In genomic region chr1:154186852-154187501, GRCh38 we compare ENCODE assay signal across 14 cellular contexts. TPM values are rescaled to one million over a fixed set of nuclear protein-coding genes. Genes with fewer than 3 reads are reported as not detected.
DNase-seq lines count a peak whose midpoint lies in the region; ATAC-seq, FAIRE-seq and TF ChIP-seq lines count a peak whose summit lies in the region.
"Had no signal": no experiment of that assay in that cellular context is flagged by ENCODE, and none has a peak within 500 bp of the region (broad histone marks: within the 10 kb centered on the region; RNA-seq: fewer than 3 reads in every experiment).

No MANE protein-coding gene starts in this region.

- in situ Hi-C loops in K562 (cut with MboI) (no loop called here), transverse colon (cut with MboI; ENCODE audit: low pct_ligation_motif_present in 1 of 4, low pct_unique_long_range_greater_than_20kb in 1 of 4, low sequenced_read_pairs in 3 of 4) (no loop called here)

- FAIRE-seq in K562 (lab: Jason Lieb, UNC) (peak; percentile 78), kidney (lab: Jason Lieb, UNC) (no peak)
- FAIRE-seq: keratinocyte had no signal

- H3K27ac ChIP-seq in K562 (ENCODE audit: extremely low read depth, low read depth, low read length) (peak overlapping the region; percentile 46), psoas muscle (peak overlapping the region; percentile 89), kidney (ENCODE audit: low read depth in 2 of 2, low read length in 2 of 2) (no peak overlapping the region), transverse colon (no peak overlapping the region)
- H3K27ac ChIP-seq: coronary artery, suprapubic skin had no signal

- peak overlapping the region; percentile 58 for H3K4me2 ChIP-seq in K562 (ENCODE audit: insufficient read depth, low read length)

- H3K27me3 ChIP-seq in H7 (ENCODE audit: control insufficient read depth, insufficient read depth, low read length), result no peaks in the 10 kb centered on the region; the same call in 1 of the 2 replicates
- no peaks in the 10 kb centered on the region for H3K27me3 ChIP-seq in K562 (ENCODE audit: control insufficient read depth in 2 of 2, insufficient read depth in 2 of 2, low read length in 2 of 2)
- H3K27me3 ChIP-seq in psoas muscle (ENCODE audit: insufficient read depth in 3 of 3, low read length in 2 of 3), result no peaks in the 10 kb centered on the region
- peaks cover 5% of the 10 kb centered on the region for H3K27me3 ChIP-seq in transverse colon
- H3K27me3 ChIP-seq: suprapubic skin had no signal

- DNase-seq in H7 (peak; percentile 71), NAMALWA (ENCODE audit: low spot score) (peak; percentile 71), K562 (ENCODE audit: extremely low read depth in 1 of 4, low spot score in 3 of 4) (peak in 2 of 4 experiments; percentile 65 to 84), psoas muscle (no peak), kidney (no peak), transverse colon (no peak)
- DNase-seq: activated gamma-delta T cell, aorta, C1 segment of cervical spinal cord had no signal

- TF ChIP-seq CTCF in K562 (IDR thresholded peaks at IDR 0.05 in 2 of 3, conservative IDR thresholded peaks at IDR 0.05 in 1 of 3; ENCODE audit: insufficient read depth in 2 of 3, low read depth in 1 of 3, low read length in 3 of 3) (no peak), psoas muscle (IDR thresholded peaks at IDR 0.05) (no peak), kidney (IDR thresholded peaks at IDR 0.05; ENCODE audit: borderline replicate concordance, extremely low read depth, insufficient read depth) (no peak), transverse colon (IDR thresholded peaks at IDR 0.05) (no peak)

- TF ChIP-seq EP300 in K562 (IDR thresholded peaks at IDR 0.05; ENCODE audit: low read length), result peak; percentile 82
- no peak for TF ChIP-seq EP300 in transverse colon (IDR thresholded peaks at IDR 0.05; ENCODE audit: low read depth)

- POLR2A ChIA-PET in K562 (lab: Yijun Ruan, JAX), result interaction anchor here (0.9 to 1.3 kb wide), 2 partner anchors 9 to 196 kb away, joined by 3 to 4 read pairs; partner anchors contain the start of gene RPS27

- no peak for TF ChIP-seq RAD21 in K562 (CRISPR knock-in tag; conservative IDR thresholded peaks at IDR 0.05 in 1 of 2, IDR thresholded peaks at IDR 0.05 in 1 of 2)

- no TSS peak for BruUV-seq in K562 (replicated peaks; lab: Mats Ljungman, UMichigan)

- peaks cover 9% of the 10 kb centered on the region for H4K20me1 ChIP-seq in K562 (replicated peaks; ENCODE audit: control insufficient read depth, insufficient read depth, low read length)

- H3K9ac ChIP-seq in K562 (ENCODE audit: insufficient read depth in 1 of 2, low read depth in 2 of 2, low read length in 2 of 2), result no peak overlapping the region
- H3K9ac ChIP-seq in kidney (ENCODE audit: low read length in 2 of 2), result no peak overlapping the region

- peak overlapping the region; percentile 36; the same call in 1 of the 2 replicates for H2AFZ ChIP-seq in K562 (ENCODE audit: low read depth, low read length)

- H3K9me3 ChIP-seq in K562 (replicated peaks; ENCODE audit: control insufficient read depth, insufficient read depth, low read depth, low read length) (no peaks in the 10 kb centered on the region), psoas muscle (no peaks in the 10 kb centered on the region), kidney (ENCODE audit: control insufficient read depth in 1 of 2, low read length in 2 of 2) (no peaks in the 10 kb centered on the region), transverse colon (no peaks in the 10 kb centered on the region)
- H3K9me3 ChIP-seq: suprapubic skin had no signal

- H3K9me1 ChIP-seq in K562 (ENCODE audit: control insufficient read depth, insufficient read depth, low read length), result no peaks in the 10 kb centered on the region

- TF ChIP-seq POLR2A in K562 (conservative IDR thresholded peaks at IDR 0.05), result no peak
- no peak for TF ChIP-seq POLR2A in transverse colon (IDR thresholded peaks at IDR 0.05)

- ATAC-seq in K562 (no peak; the same call in 2 of the 3 replicates), psoas muscle (no peak), GM21447 (IDR thresholded peaks at IDR 0.05; ENCODE audit: unreplicated experiment) (no peak)

- H3K4me3 ChIP-seq in H7 (ENCODE audit: insufficient read depth, low read depth, low read length) (no peak overlapping the region), K562 (no peak overlapping the region), psoas muscle (peak overlapping the region; percentile 65), kidney (ENCODE audit: low read length in 2 of 2) (no peak overlapping the region), transverse colon (no peak overlapping the region)
- H3K4me3 ChIP-seq: coronary artery, suprapubic skin had no signal

- H3K79me2 ChIP-seq in K562 (ENCODE audit: control insufficient read depth, insufficient read depth, low read length), result peaks cover 11% of the 10 kb centered on the region

- no peaks in the 10 kb centered on the region for H3K36me3 ChIP-seq in H7 (replicated peaks; ENCODE audit: control insufficient read depth, insufficient read depth, low read length)
- no peaks in the 10 kb centered on the region for H3K36me3 ChIP-seq in K562 (ENCODE audit: control insufficient read depth, insufficient read depth, low read length)
- peaks cover 2 to 7% of the 10 kb centered on the region in 2 donors for H3K36me3 ChIP-seq in psoas muscle (ENCODE audit: insufficient read depth in 1 of 2, low read depth in 1 of 2)
- no peaks in the 10 kb centered on the region for H3K36me3 ChIP-seq in kidney (ENCODE audit: control insufficient read depth in 1 of 2, insufficient read depth in 2 of 2, low read length in 2 of 2)
- H3K36me3 ChIP-seq in transverse colon, result no peaks in the 10 kb centered on the region
- H3K36me3 ChIP-seq: suprapubic skin had no signal

- intact Hi-C loops in K562 (cut with micrococcal nuclease), result loop anchor here (1.0 to 5.0 kb wide), 4 partner anchors 35 to 165 kb away; partner anchors contain the start of genes HAX1 and UBAP2L
- intact Hi-C loops in psoas muscle (cut with DNase I), result no loop called here
- intact Hi-C loops in kidney (cut with DNase I), result no loop called here
- intact Hi-C loops in transverse colon (cut with DNase I; ENCODE audit: low total_unique reads), result no loop called here

- H3K4me1 ChIP-seq in K562 (replicated peaks in 1 of 2; ENCODE audit: control insufficient read depth in 2 of 2, insufficient read depth in 2 of 2, low read length in 2 of 2) (peaks cover 11 to 30% of the 10 kb centered on the region in 2 experiments; a peak in 4 of 5 replicates), psoas muscle (peaks cover 10% of the 10 kb centered on the region), kidney (ENCODE audit: control insufficient read depth in 1 of 2, insufficient read depth in 1 of 2, low read depth in 1 of 2, low read length in 2 of 2) (peaks cover under 1 to 7% of the 10 kb centered on the region in 2 donors), transverse colon (peaks cover 1 to 9% (median 4%) of the 10 kb centered on the region in 4 donors)

- 4% methylated on average over 2 of the region's 2 CpGs for WGBS in K562 (ENCODE audit: insufficient coverage, low coverage, missing lambda C conversion rate)
- WGBS in psoas muscle, 3 donors, result 18 to 31% (median 26%) methylated on average over 2 of the region's 2 CpGs
- WGBS in transverse colon (ENCODE audit: low coverage in 1 of 2), 2 donors, result 35 to 36% methylated on average over 2 of the region's 2 CpGs

- CTCF ChIA-PET in K562 (lab: Yijun Ruan, JAX; ENCODE audit: low intra/inter-chr PET ratio), result interaction anchor here (1.9 kb wide), 1 partner anchor 85 kb away, joined by 15 read pairs; the partner anchor contains the start of gene HAX1

RNA-seq across cellular contexts. Expression of gene TPM3, which starts 4.9 kb away (rescaled TPM):
- total RNA-seq in H7 (2014; rRNA removed; shearing (Covaris generic)), result 712 and 754 TPM in 2 replicates
- 94.6 and 152 TPM in 2 replicates for total RNA-seq in K562 (2011; cell fraction: chromatin; rRNA removed; ENCODE audit: low replicate concordance)
- total RNA-seq in K562 (2011; cell fraction: nucleolus; rRNA removed), result 60.4 and 81.0 TPM in 2 replicates
- 113 and 173 TPM in 2 replicates for total RNA-seq in K562 (2011; cell fraction: nucleoplasm; rRNA removed)
- total RNA-seq in K562 (2014; rRNA removed) (344 and 399 TPM in 2 replicates), K562 (2014; rRNA removed; fragmentation: Illumina TruSeq; extraction: Trizol) (350 and 402 TPM in 2 replicates), K562 (2015; rRNA removed; fragmentation: Illumina TruSeq; extraction: Trizol) (400 and 421 TPM in 2 replicates), K562 (2021) (500 and 507 TPM in 2 replicates), psoas muscle (1,000 to 10,000 TPM; 2,192 to 3,898 (median 3,031) TPM), kidney (315 TPM), transverse colon (100 to 1,000 TPM; 208 to 434 (median 324) TPM)
- polyA plus RNA-seq in K562 (2011; rRNA removed) (423 and 536 TPM in 2 replicates), K562 (2014; fragmentation: Illumina TruSeq; extraction: Trizol) (488 and 545 TPM in 2 replicates), K562 (2014; fragmentation: Nextera tagmentation; extraction: Ambion mirVana) (100 to 1,000 TPM; 202 to 241 TPM), K562 (2014; rRNA removed) (496 and 604 TPM in 2 replicates), psoas muscle (1,000 to 10,000 TPM; 1,778 to 2,728 (median 2,516) TPM), kidney (ENCODE audit: insufficient read depth, low read depth, low replicate concordance) (156 TPM)
- 181 and 303 TPM in 2 replicates for polyA plus RNA-seq in K562 (2011; cell fraction: cytosol; rRNA removed)
- 147 and 198 TPM in 2 replicates for polyA plus RNA-seq in K562 (2011; cell fraction: nucleus; rRNA removed)
- polyA plus RNA-seq in K562 (2012), result 390 and 526 TPM in 2 replicates
- polyA minus RNA-seq in K562 (2011; rRNA and poly(A)+ RNA removed), result 256 and 293 TPM in 2 replicates
- polyA minus RNA-seq in K562 (2011; cell fraction: cytosol; rRNA and poly(A)+ RNA removed), result 99.9 and 136 TPM in 2 replicates
- polyA minus RNA-seq in K562 (2011; cell fraction: nucleus; rRNA and poly(A)+ RNA removed), result 42.7 and 79.9 TPM in 2 replicates

RNA-seq across cellular contexts. Expression of gene CFAP141, which starts 19.2 kb away (rescaled TPM):
- total RNA-seq in H7 (2014; rRNA removed; shearing (Covaris generic)), result not detected in 2 replicates
- not detected in 2 replicates for total RNA-seq in K562 (2011; cell fraction: chromatin; rRNA removed; ENCODE audit: low replicate concordance)
- not detected in 2 replicates for total RNA-seq in K562 (2011; cell fraction: nucleolus; rRNA removed)
- not detected in 2 replicates for total RNA-seq in K562 (2011; cell fraction: nucleoplasm; rRNA removed)
- total RNA-seq in K562 (2014; rRNA removed) (not detected in 2 replicates), K562 (2014; rRNA removed; fragmentation: Illumina TruSeq; extraction: Trizol) (not detected in 2 replicates), K562 (2015; rRNA removed; fragmentation: Illumina TruSeq; extraction: Trizol) (not detected in 2 replicates), K562 (2021) (not detected in 2 replicates), psoas muscle (not detected), kidney (not detected), transverse colon (not detected)
- polyA plus RNA-seq in K562 (2011; rRNA removed) (not detected in 2 replicates), K562 (2014; fragmentation: Illumina TruSeq; extraction: Trizol) (not detected in 2 replicates), K562 (2014; fragmentation: Nextera tagmentation; extraction: Ambion mirVana) (not detected), K562 (2014; rRNA removed) (not detected in 2 replicates), psoas muscle (not detected), kidney (ENCODE audit: insufficient read depth, low read depth, low replicate concordance) (not detected)
- polyA plus RNA-seq in K562 (2011; cell fraction: cytosol; rRNA removed), result not detected in 2 replicates
- polyA plus RNA-seq in K562 (2011; cell fraction: nucleus; rRNA removed), result not detected in 2 replicates
- not detected in 2 replicates for polyA plus RNA-seq in K562 (2012)
- not detected in 2 replicates for polyA minus RNA-seq in K562 (2011; rRNA and poly(A)+ RNA removed)
- not detected in 2 replicates for polyA minus RNA-seq in K562 (2011; cell fraction: cytosol; rRNA and poly(A)+ RNA removed)
- polyA minus RNA-seq in K562 (2011; cell fraction: nucleus; rRNA and poly(A)+ RNA removed), result not detected in 2 replicates
- total RNA-seq: aorta, neural crest cell, suprapubic skin had no signal
- polyA plus RNA-seq: aorta, keratinocyte had no signal

RNA-seq across cellular contexts. Expression of gene NUP210L, which starts 32.1 kb away (rescaled TPM):
- 0.03 TPM in 1 of 2 replicates, not detected in the other for total RNA-seq in H7 (2014; rRNA removed; shearing (Covaris generic))
- total RNA-seq in K562 (2011; cell fraction: chromatin; rRNA removed; ENCODE audit: low replicate concordance), result 0.07 TPM in 1 of 2 replicates, not detected in the other
- under 0.01 TPM in 1 of 2 replicates, not detected in the other for total RNA-seq in K562 (2011; cell fraction: nucleolus; rRNA removed)
- 0.15 TPM in 1 of 2 replicates, not detected in the other for total RNA-seq in K562 (2011; cell fraction: nucleoplasm; rRNA removed)
- total RNA-seq in K562 (2014; rRNA removed) (not detected in 2 replicates), K562 (2014; rRNA removed; fragmentation: Illumina TruSeq; extraction: Trizol) (0.04 TPM in 1 of 2 replicates, not detected in the other), K562 (2015; rRNA removed; fragmentation: Illumina TruSeq; extraction: Trizol) (0.04 TPM in 1 of 2 replicates, not detected in the other), K562 (2021) (not detected in 2 replicates), psoas muscle (1 to 10 TPM in 1 of 4 donors, under 1 TPM in 3; 0.05 to 3.0 (median 0.26) TPM), kidney (0.06 TPM), transverse colon (not detected)
- polyA plus RNA-seq in K562 (2011; rRNA removed) (0.01 TPM in 1 of 2 replicates, not detected in the other), K562 (2014; fragmentation: Illumina TruSeq; extraction: Trizol) (not detected in 2 replicates), K562 (2014; fragmentation: Nextera tagmentation; extraction: Ambion mirVana) (not detected), K562 (2014; rRNA removed) (0.01 TPM in 1 of 2 replicates, not detected in the other), psoas muscle (under 1 TPM in 1 of 3 donors, not detected in 2; 0.01 TPM), kidney (ENCODE audit: insufficient read depth, low read depth, low replicate concordance) (not detected)
- polyA plus RNA-seq in K562 (2011; cell fraction: cytosol; rRNA removed), result 0.01 TPM in 1 of 2 replicates, not detected in the other
- polyA plus RNA-seq in K562 (2011; cell fraction: nucleus; rRNA removed), result 0.01 TPM in 1 of 2 replicates, not detected in the other
- 0.03 TPM in 1 of 2 replicates, not detected in the other for polyA plus RNA-seq in K562 (2012)
- polyA minus RNA-seq in K562 (2011; rRNA and poly(A)+ RNA removed), result 0.03 and 0.07 TPM in 2 replicates
- not detected in 2 replicates for polyA minus RNA-seq in K562 (2011; cell fraction: cytosol; rRNA and poly(A)+ RNA removed)
- not detected in 2 replicates for polyA minus RNA-seq in K562 (2011; cell fraction: nucleus; rRNA and poly(A)+ RNA removed)
- total RNA-seq: suprapubic skin had no signal

RNA-seq across cellular contexts. Expression of gene UBAP2L, which starts 33.8 kb away (rescaled TPM):
- 162 and 166 TPM in 2 replicates for total RNA-seq in H7 (2014; rRNA removed; shearing (Covaris generic))
- total RNA-seq in K562 (2011; cell fraction: chromatin; rRNA removed; ENCODE audit: low replicate concordance), result 517 and 814 TPM in 2 replicates
- 239 and 272 TPM in 2 replicates for total RNA-seq in K562 (2011; cell fraction: nucleolus; rRNA removed)
- total RNA-seq in K562 (2011; cell fraction: nucleoplasm; rRNA removed), result 345 and 418 TPM in 2 replicates
- 83.6 and 98.6 TPM in 2 replicates for total RNA-seq in K562 (2014; rRNA removed)
- total RNA-seq in K562 (2014; rRNA removed; fragmentation: Illumina TruSeq; extraction: Trizol), result 112 and 113 TPM in 2 replicates
- total RNA-seq in K562 (2015; rRNA removed; fragmentation: Illumina TruSeq; extraction: Trizol), result 119 and 121 TPM in 2 replicates
- total RNA-seq in K562 (2021), result 175 and 181 TPM in 2 replicates
- 136 and 245 TPM in 2 replicates for polyA plus RNA-seq in K562 (2011; rRNA removed)
- polyA plus RNA-seq in K562 (2011; cell fraction: cytosol; rRNA removed), result 207 and 210 TPM in 2 replicates
- 551 and 619 TPM in 2 replicates for polyA plus RNA-seq in K562 (2011; cell fraction: nucleus; rRNA removed)
- 126 and 178 TPM in 2 replicates for polyA plus RNA-seq in K562 (2012)
- polyA plus RNA-seq in K562 (2014; fragmentation: Illumina TruSeq; extraction: Trizol), result 193 and 245 TPM in 2 replicates
- 10 to 100 TPM; 75.0 to 92.3 TPM for polyA plus RNA-seq in K562 (2014; fragmentation: Nextera tagmentation; extraction: Ambion mirVana)
- 141 and 180 TPM in 2 replicates for polyA plus RNA-seq in K562 (2014; rRNA removed)
- 274 and 299 TPM in 2 replicates for polyA minus RNA-seq in K562 (2011; rRNA and poly(A)+ RNA removed)
- polyA minus RNA-seq in K562 (2011; cell fraction: cytosol; rRNA and poly(A)+ RNA removed), result 75.8 and 76.5 TPM in 2 replicates
- 217 and 391 TPM in 2 replicates for polyA minus RNA-seq in K562 (2011; cell fraction: nucleus; rRNA and poly(A)+ RNA removed)
- total RNA-seq in psoas muscle, result 100 to 1,000 TPM in 1 of 4 donors, 10 to 100 TPM in 3; 83.9 to 121 (median 87.5) TPM
- polyA plus RNA-seq in psoas muscle, result 10 to 100 TPM; 45.8 to 92.0 (median 81.9) TPM
- total RNA-seq in kidney, result 131 TPM
- 46.2 TPM for polyA plus RNA-seq in kidney (ENCODE audit: insufficient read depth, low read depth, low replicate concordance)
- total RNA-seq in transverse colon, result 10 to 100 TPM; 42.4 to 62.0 (median 50.6) TPM

Comparison
In these comparisons a context has a peak if more than half of its experiments do, and no peak if none do; other contexts are left out.
1. DNase-seq: peak in H7 (single experiment) and NAMALWA (single experiment); none in psoas muscle (0 of 2), kidney (single experiment) and transverse colon (single experiment).
2. H3K27ac ChIP-seq: peak in K562 (single experiment) and psoas muscle (single experiment); none in kidney (0 of 2) and transverse colon (0 of 4).